7 cellular contexts compared by ENCODE assay signal in the genomic region with DNA sequence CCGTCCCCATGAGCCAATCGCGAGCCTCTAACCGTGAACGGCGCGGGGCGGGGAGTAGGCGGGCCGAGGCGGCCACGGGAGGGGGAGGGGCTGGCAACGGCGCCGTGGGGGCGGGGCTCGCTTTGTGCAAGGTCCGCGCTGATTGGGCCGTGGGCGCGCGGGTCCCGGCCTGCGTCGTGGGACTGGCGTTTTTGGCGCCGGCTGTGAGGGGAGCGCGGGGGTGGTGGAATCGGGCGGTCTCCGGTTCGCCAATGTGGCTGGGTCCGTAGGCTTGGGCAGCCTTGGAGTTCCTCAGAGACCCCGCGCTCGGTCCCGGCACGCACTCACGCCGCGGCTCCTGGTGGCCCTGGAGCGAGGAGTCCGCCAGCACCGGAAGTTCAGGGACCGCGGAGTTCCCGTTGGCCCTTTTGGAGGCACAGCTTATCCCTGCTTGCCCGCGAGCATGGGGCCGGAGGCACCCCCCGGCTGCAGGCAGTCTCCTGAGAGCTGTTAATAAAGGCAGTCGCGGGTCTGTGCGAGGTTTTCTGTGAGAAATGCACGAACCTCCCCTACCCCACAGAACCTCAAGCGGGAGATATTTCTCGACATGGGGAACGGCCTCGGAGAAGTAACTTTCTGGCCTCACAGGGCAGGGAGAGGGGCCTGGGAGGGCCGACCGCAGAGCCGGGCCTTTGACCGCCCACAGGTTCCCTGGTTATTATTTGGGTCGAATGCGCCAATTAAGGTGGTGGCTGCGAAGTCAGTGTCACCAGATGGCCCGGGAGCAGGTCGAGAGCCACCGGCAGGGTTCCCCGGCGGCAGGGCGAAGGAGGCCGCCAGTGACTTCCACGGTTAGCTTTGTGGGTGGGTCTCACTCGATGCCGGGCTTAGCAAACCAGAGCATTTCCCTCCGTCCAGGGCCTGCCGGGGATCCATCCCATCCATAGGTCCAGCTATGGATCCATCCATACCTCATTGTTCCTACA. TPM values are rescaled to one million over a fixed set of nuclear protein-coding genes. Genes with fewer than 3 reads are reported as not detected.
A peak's percentile ranks its signal among the peaks of the same experiment; 100 is the strongest.
DNase-seq lines count a peak whose midpoint lies in the region; ATAC-seq lines count a peak whose summit lies in the region.

No MANE protein-coding gene starts in this region.

- H3K4me3 Mint-ChIP-seq in effector memory CD8-positive, alpha-beta T cell = peak overlapping the region; percentile 89 to 91

- peaks cover 37% of the 10 kb centered on the region for H3K36me3 ChIP-seq in mesodermal cell (ENCODE audit: control insufficient read depth, insufficient read depth, low read length)

- no peaks in the 10 kb centered on the region for H3K27me3 Mint-ChIP-seq in effector memory CD8-positive, alpha-beta T cell

- H3K9me3 Mint-ChIP-seq in effector memory CD8-positive, alpha-beta T cell = no peaks in the 10 kb centered on the region

- H3K9me3 ChIP-seq in mesodermal cell (ENCODE audit: control insufficient read depth, low read length) = no peaks in the 10 kb centered on the region

- peak; percentile 34 for ATAC-seq in GM18502 (IDR thresholded peaks at IDR 0.05; ENCODE audit: poor library complexity, unreplicated experiment)
- ATAC-seq in HG03095 (IDR thresholded peaks at IDR 0.05; ENCODE audit: unreplicated experiment) = peak; percentile 23
- peak; percentile 83 for ATAC-seq in effector memory CD8-positive, alpha-beta T cell (replicated peaks)

- DNase-seq in NCI-H748 (lab: John Stamatoyannopoulos, UW; ENCODE audit: unreplicated experiment) = peak; percentile 98
- peak; percentile 96 to 99 for DNase-seq in activated CD8-positive, alpha-beta memory T cell treated with anti-CD3 and anti-CD28 coated beads for 4 hours (ENCODE audit: low read depth in 2 of 2)
- peak; percentile 95 for DNase-seq in effector memory CD8-positive, alpha-beta T cell
- peak; percentile 99 for DNase-seq in stimulated activated CD8-positive, alpha-beta memory T cell treated with anti-CD3 and anti-CD28 coated beads, Interleukin-15, amount 100 ng/mL, for 24 hours (ENCODE audit: low read depth)

- peak overlapping the region; percentile 99 for H3K27ac Mint-ChIP-seq in effector memory CD8-positive, alpha-beta T cell

- 6% methylated on average over 65 to 66 of the region's 81 CpGs for WGBS in mesodermal cell (ENCODE audit: insufficient coverage in 2 of 2), 2 experiments

- H3K4me1 ChIP-seq in mesodermal cell (ENCODE audit: control insufficient read depth, insufficient read depth, low read length, poor library complexity, severe bottlenecking) = no peaks in the 10 kb centered on the region

- H3K4me3 ChIP-seq in mesodermal cell (ENCODE audit: extremely low read depth, insufficient read depth, low read length, poor library complexity, severe bottlenecking) = peak overlapping the region; percentile 82

- H3K36me3 Mint-ChIP-seq in effector memory CD8-positive, alpha-beta T cell (ENCODE audit: insufficient read depth) = peaks cover 54% of the 10 kb centered on the region

- peaks cover 47 to 49% of the 10 kb centered on the region in 2 donors for H3K4me1 Mint-ChIP-seq in effector memory CD8-positive, alpha-beta T cell (ENCODE audit: low read depth in 2 of 2)

- H3K27ac ChIP-seq in mesodermal cell (ENCODE audit: low read depth, low read length, severe bottlenecking) = peak overlapping the region; percentile 99

RNA-seq across cellular contexts. Expression of a gene that starts 0.6 kb away (rescaled TPM):
- 412 TPM for polyA plus RNA-seq in mesodermal cell (2013, experiment 1 of 2)
- polyA plus RNA-seq in mesodermal cell (2013, experiment 2 of 2) = 469 TPM

Comparison
In these comparisons a context has a peak if more than half of its experiments do, and no peak if none do; other contexts are left out.
1. Peak in every context shown above with its lines: DNase-seq, ATAC-seq, H3K4me3 ChIP-seq and H3K27ac ChIP-seq.
2. ATAC-seq: peak in every context shown above with its lines; median percentile 83 in effector memory CD8-positive, alpha-beta T cell; 34 in GM18502; 23 in HG03095.